In the genomic region with DNA sequence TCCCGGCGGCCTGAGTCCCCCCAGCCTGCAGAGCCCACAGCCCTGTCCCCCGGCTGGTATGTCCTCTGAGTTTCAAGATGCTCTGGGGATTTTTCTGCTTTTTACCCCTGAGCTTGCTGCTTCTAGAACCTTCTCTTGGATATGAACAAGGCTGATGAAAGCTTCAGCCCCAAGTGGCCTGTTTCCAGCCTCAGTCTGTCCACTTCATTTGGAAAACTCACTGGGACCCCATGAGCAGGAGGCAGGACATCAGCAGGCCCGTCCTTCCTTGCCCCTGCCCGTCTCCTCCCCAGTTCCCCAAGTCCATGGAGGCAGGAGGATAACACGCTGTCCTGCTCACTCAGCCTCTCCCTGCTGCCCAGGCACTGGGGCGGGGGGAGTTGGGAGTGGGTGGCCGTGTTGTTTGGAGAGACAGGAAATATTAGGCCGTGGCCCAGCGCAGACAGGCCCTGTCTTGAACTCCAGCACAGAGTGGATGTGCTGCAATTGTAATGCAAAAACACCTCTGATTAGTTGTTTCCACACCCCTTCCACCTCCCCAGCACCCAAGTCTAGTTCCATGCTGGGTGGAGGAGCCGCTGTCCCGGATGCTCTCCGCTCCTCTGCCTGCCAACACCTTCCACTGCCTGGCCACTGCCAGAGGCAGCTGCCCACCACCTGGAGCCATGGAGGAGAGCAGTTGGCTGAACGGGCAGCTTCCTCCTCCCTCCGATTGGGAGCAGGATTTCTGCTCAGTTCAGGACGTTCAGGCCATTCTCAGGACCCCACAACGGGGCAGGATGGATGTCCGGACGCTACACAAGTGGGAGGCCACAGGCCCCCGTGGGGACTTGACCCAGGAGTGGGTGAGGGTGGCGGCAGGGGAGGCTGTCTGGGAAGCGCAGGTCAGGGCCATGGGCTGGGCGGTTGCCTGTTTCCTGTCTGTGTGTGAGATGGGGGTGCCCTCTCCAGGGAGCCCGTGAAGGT, we compare ENCODE assay signal across 1 cellular context.
TF ChIP-seq lines count a peak whose summit lies in the region.

No MANE protein-coding gene starts in this region.

TF ChIP-seq in HepG2, 621 proteins besides CTCF, POLR2A, EP300 and RAD21:
- TF ChIP-seq GTF3A (CRISPR knock-in tag; conservative IDR thresholded peaks at IDR 0.05) (no peak), TARDBP (CRISPR knock-in tag; IDR thresholded peaks at IDR 0.05) (no peak), ZBTB7A (CRISPR knock-in tag; IDR thresholded peaks at IDR 0.05) (0 out of 2 replicates have a peak, but pooled peaks have one; percentile 24)
TF ChIP-seq in HepG2: peak in this region for 1.
